In genomic region chr22:30288414-30289125, GRCh38 we compare ENCODE assay signal across 9 cellular contexts. TPM values are rescaled to one million over a fixed set of nuclear protein-coding genes. Genes with fewer than 3 reads are reported as not detected.
DNase-seq lines count a peak whose midpoint lies in the region; ATAC-seq, FAIRE-seq and TF ChIP-seq lines count a peak whose summit lies in the region.
"Had no signal": no experiment of that assay in that cellular context is flagged by ENCODE, and none has a peak within 500 bp of the region (broad histone marks: within the 10 kb centered on the region; RNA-seq: fewer than 3 reads in every experiment).

No MANE protein-coding gene starts in this region.

- no peaks in the 10 kb centered on the region for H3K9me3 ChIP-seq in ascending aorta
- H3K9me3 ChIP-seq in HepG2 (ENCODE audit: low read length) = no peaks in the 10 kb centered on the region
- H3K9me3 ChIP-seq in thymus (ENCODE audit: control insufficient read depth) = no peaks in the 10 kb centered on the region

- peak overlapping the region; percentile 96 for H3K4me2 ChIP-seq in HepG2 (ENCODE audit: low read depth, low read length)

- H3K27ac Mint-ChIP-seq in activated CD4-positive, alpha-beta T cell treated with anti-CD3 and anti-CD28 coated beads, Interleukin-2, amount 10 ng/mL, durations not matched to agents 7 days and 5 days = peak overlapping the region; percentile 78

- H3K4me1 ChIP-seq in ascending aorta (peaks cover 19 to 33% of the 10 kb centered on the region in 2 donors), HepG2 (ENCODE audit: insufficient read depth, low read length) (peaks cover 29% of the 10 kb centered on the region), thymus (ENCODE audit: control insufficient read depth, insufficient read depth, low read length) (peaks cover 13% of the 10 kb centered on the region)

- peak overlapping the region; percentile 55 for H3K9ac ChIP-seq in HepG2 (ENCODE audit: insufficient read depth, low read depth, low read length)

- no peak for FAIRE-seq in HepG2 (lab: Jason Lieb, UNC)
- FAIRE-seq: frontal cortex had no signal

- no peak for DNase-seq in activated CD4-positive, alpha-beta T cell treated with anti-CD3 and anti-CD28 coated beads, Interleukin-2, amount 10 ng/mL, durations not matched to agents 7 days and 5 days
- DNase-seq in activated CD4-positive, alpha-beta T cell treated with anti-CD3 and anti-CD28 coated beads, Interleukin-2, amount 50 U/mL, for 4 hours = no peak
- DNase-seq in ascending aorta (ENCODE audit: low spot score in 2 of 2) (no peak), HepG2 (ENCODE audit: low spot score) (no peak), HUDEP-2 (lab: John Stamatoyannopoulos, UW; ENCODE audit: unreplicated experiment in 76 of 76) (no peak), NCI-H2171 (lab: John Stamatoyannopoulos, UW) (no peak), islet precursor cell (no peak)

- TF ChIP-seq RAD21 in HepG2 (CRISPR knock-in tag; IDR thresholded peaks at IDR 0.05) = no peak

- WGBS in HepG2 (ENCODE audit: low lambda C conversion rate) = 6% methylated on average over 8 of the region's 27 CpGs
- WGBS in thymus = 28% methylated on average over 27 of the region's 27 CpGs

- H3K4me1 Mint-ChIP-seq in activated CD4-positive, alpha-beta T cell treated with anti-CD3 and anti-CD28 coated beads, Interleukin-2, amount 10 ng/mL, durations not matched to agents 7 days and 5 days = peaks cover 69% of the 10 kb centered on the region

- H3K4me3 ChIP-seq in ascending aorta (peak overlapping the region; percentile 74 to 94), HepG2 (replicated peaks in 1 of 3; ENCODE audit: insufficient read depth in 1 of 3, low read depth in 2 of 3, low read length in 3 of 3) (peak overlapping the region; percentile 68 to 80 (median 72)), thymus (ENCODE audit: low read length) (peak overlapping the region; percentile 66)

- TF ChIP-seq CTCF in ascending aorta (IDR thresholded peaks at IDR 0.05) = no peak
- no peak for TF ChIP-seq CTCF in HepG2 (CRISPR knock-in tag; IDR thresholded peaks at IDR 0.05)

- no peaks in the 10 kb centered on the region for H3K9me3 Mint-ChIP-seq in activated CD4-positive, alpha-beta T cell treated with anti-CD3 and anti-CD28 coated beads, Interleukin-2, amount 10 ng/mL, durations not matched to agents 7 days and 5 days

- H2AFZ ChIP-seq in HepG2 (ENCODE audit: low read length) = no peak overlapping the region

- no peaks in the 10 kb centered on the region for H4K20me1 ChIP-seq in HepG2 (ENCODE audit: insufficient read depth, low read length)

- in situ Hi-C loops in HepG2 (cut with HindIII; ENCODE audit: extremely low pct_ligation_motif_present, low pct_unique_long_range_greater_than_20kb) = loop anchor here (5.0 kb wide), 1 partner anchor 99 kb away; the partner anchor contains the start of gene RNF215

- intact Hi-C loops in ascending aorta (cut with DNase I) (loop anchor here (1.0 to 5.0 kb wide), 4 partner anchors 38 to 138 kb away; partner anchors contain the start of genes SF3A1 and TBC1D10A), HepG2 (cut with micrococcal nuclease; ENCODE audit: unreplicated experiment) (loop anchor here (1.0 to 2.0 kb wide), 2 partner anchors 38 to 99 kb away; partner anchors contain the start of genes RNF215 and TBC1D10A)

- H3K4me3 Mint-ChIP-seq in activated CD4-positive, alpha-beta T cell treated with anti-CD3 and anti-CD28 coated beads, Interleukin-2, amount 10 ng/mL, durations not matched to agents 7 days and 5 days = peak overlapping the region; percentile 80

- no peak for ATAC-seq in HepG2

- no TSS peak for BruUV-seq in HepG2 (replicated peaks; lab: Mats Ljungman, UMichigan)

- H3K27ac ChIP-seq in ascending aorta (peak overlapping the region; percentile 94 to 96), HepG2 (ENCODE audit: extremely low read length, insufficient read depth, low read length) (no peak overlapping the region), thymus (ENCODE audit: low read depth) (peak overlapping the region; percentile 79)

- H3K36me3 ChIP-seq in ascending aorta (peaks cover 46 to 51% of the 10 kb centered on the region in 2 donors), HepG2 (replicated peaks in 1 of 2; ENCODE audit: control insufficient read depth in 1 of 2, insufficient read depth in 2 of 2, low read length in 2 of 2) (peaks cover 1 to 5% of the 10 kb centered on the region in 2 experiments; a peak in 2 of 5 replicates), thymus (ENCODE audit: control insufficient read depth, insufficient read depth) (peaks cover 23% of the 10 kb centered on the region)

- CTCF ChIA-PET in activated CD4-positive, alpha-beta T cell treated with anti-CD3 and anti-CD28 coated beads, Interleukin-2, amount 10 ng/mL, durations not matched to agents 7 days and 5 days (lab: Charles Lee) = interaction anchor here (0.6 to 10.5 kb wide), 48 partner anchors 10 to 212 kb away, joined by 3 to 138 read pairs (median 7); partner anchors contain the start of genes CCDC157, RNF215, SEC14L2 and SF3A1
- CTCF ChIA-PET in HepG2 (lab: Yijun Ruan, JAX; ENCODE audit: low intra/inter-chr PET ratio, low total read pairs) = interaction anchor here (2.2 to 4.0 kb wide), 4 partner anchors 26 to 180 kb away, joined by 13 to 26 read pairs (median 22); partner anchors contain the start of genes RNF215 and TBC1D10A

- no peaks in the 10 kb centered on the region for H3K27me3 Mint-ChIP-seq in activated CD4-positive, alpha-beta T cell treated with anti-CD3 and anti-CD28 coated beads, Interleukin-2, amount 10 ng/mL, durations not matched to agents 7 days and 5 days

- H3K79me2 ChIP-seq in HepG2 (ENCODE audit: insufficient read depth, low read length) = no peaks in the 10 kb centered on the region

- H3K27me3 ChIP-seq in ascending aorta (no peaks in the 10 kb centered on the region), HepG2 (ENCODE audit: control insufficient read depth in 1 of 2, insufficient read depth in 2 of 2, low read length in 2 of 2) (no peaks in the 10 kb centered on the region; a peak in 1 of 5 replicates), thymus (ENCODE audit: control insufficient read depth, insufficient read depth) (no peaks in the 10 kb centered on the region)

- POLR2A ChIA-PET in activated CD4-positive, alpha-beta T cell treated with anti-CD3 and anti-CD28 coated beads, Interleukin-2, amount 10 ng/mL, durations not matched to agents 7 days and 5 days (lab: Charles Lee) = interaction anchor here (1.0 to 1.1 kb wide), 2 partner anchors 16 to 38 kb away, joined by 3 to 6 read pairs; partner anchors contain the start of gene TBC1D10A
- POLR2A ChIA-PET in HepG2 (lab: Yijun Ruan, JAX) = interaction anchor here (0.5 to 4.0 kb wide), 8 partner anchors 37 to 135 kb away, joined by 3 to 28 read pairs (median 8); partner anchors contain the start of genes CCDC157, RNF215, SF3A1 and TBC1D10A

- TF ChIP-seq EP300 in HepG2 (IDR thresholded peaks at IDR 0.05; ENCODE audit: low read depth in 2 of 2, low read length in 2 of 2) = no peak
- no peak for TF ChIP-seq EP300 in HepG2 (CRISPR knock-in tag; IDR thresholded peaks at IDR 0.05; ENCODE audit: borderline replicate concordance)

- peaks cover 18% of the 10 kb centered on the region for H3K36me3 Mint-ChIP-seq in activated CD4-positive, alpha-beta T cell treated with anti-CD3 and anti-CD28 coated beads, Interleukin-2, amount 10 ng/mL, durations not matched to agents 7 days and 5 days (ENCODE audit: low read depth)

- TF ChIP-seq POLR2A in HepG2 (IDR thresholded peaks at IDR 0.05; ENCODE audit: insufficient read depth in 1 of 2, low read depth in 2 of 2, low read length in 2 of 2) = no peak

RNA-seq across cellular contexts. Expression of gene CASTOR1, which starts 0.7 kb away (rescaled TPM):
- 10 to 100 TPM; 16.7 to 20.0 TPM for total RNA-seq in activated CD4-positive, alpha-beta T cell treated with anti-CD3 and anti-CD28 coated beads, Interleukin-2, amount 10 ng/mL, durations not matched to agents 7 days and 5 days
- total RNA-seq in ascending aorta = 55.9 TPM
- 1.1 and 2.6 TPM in 2 replicates for total RNA-seq in HepG2 (2016; rRNA removed; fragmentation: Illumina TruSeq; extraction: Trizol)
- total RNA-seq in HepG2 (2016; cell fraction: cytosol; rRNA removed; fragmentation: Illumina TruSeq; extraction: Trizol; ENCODE audit: low read depth) = 0.81 and 0.88 TPM in 2 replicates
- 0.70 and 1.2 TPM in 2 replicates for total RNA-seq in HepG2 (2016; cell fraction: insoluble cytoplasmic fraction; rRNA removed; fragmentation: Illumina TruSeq; extraction: Trizol)
- total RNA-seq in HepG2 (2016; cell fraction: membrane; rRNA removed; fragmentation: Illumina TruSeq; extraction: Trizol) = 2.4 and 2.9 TPM in 2 replicates
- 1.6 and 2.3 TPM in 2 replicates for total RNA-seq in HepG2 (2016; cell fraction: nucleus; rRNA removed; fragmentation: Illumina TruSeq; extraction: Trizol)
- 4.4 and 6.2 TPM in 2 replicates for polyA plus RNA-seq in HepG2 (2011; rRNA removed)
- polyA plus RNA-seq in HepG2 (2011; cell fraction: cytosol; rRNA removed) = 2.6 and 3.9 TPM in 2 replicates
- 14.3 and 18.8 TPM in 2 replicates for polyA plus RNA-seq in HepG2 (2011; cell fraction: nucleus; rRNA removed)
- 2.3 and 2.7 TPM in 2 replicates for polyA plus RNA-seq in HepG2 (2012)
- 0.41 and 0.72 TPM in 2 replicates for polyA plus RNA-seq in HepG2 (2016; cell fraction: cytosol; fragmentation: Illumina TruSeq; extraction: Trizol; ENCODE audit: low read depth)
- polyA plus RNA-seq in HepG2 (2016; cell fraction: insoluble cytoplasmic fraction; fragmentation: Illumina TruSeq; extraction: Trizol; ENCODE audit: low read depth) = 0.73 and 1.3 TPM in 2 replicates
- 0.99 and 1.3 TPM in 2 replicates for polyA plus RNA-seq in HepG2 (2016; cell fraction: membrane; fragmentation: Illumina TruSeq; extraction: Trizol; ENCODE audit: low read depth)
- polyA plus RNA-seq in HepG2 (2016; cell fraction: nucleus; fragmentation: Illumina TruSeq; extraction: Trizol; ENCODE audit: insufficient read depth, low read depth) = 2.4 TPM in 1 of 2 replicates, not detected in the other
- 1.4 and 5.7 TPM in 2 replicates for polyA minus RNA-seq in HepG2 (2011; rRNA and poly(A)+ RNA removed; ENCODE audit: low replicate concordance)
- 0.97 and 1.6 TPM in 2 replicates for polyA minus RNA-seq in HepG2 (2011; cell fraction: cytosol; rRNA and poly(A)+ RNA removed)
- polyA minus RNA-seq in HepG2 (2011; cell fraction: nucleus; rRNA and poly(A)+ RNA removed) = 2.3 and 2.9 TPM in 2 replicates
- 19.6 TPM for polyA plus RNA-seq in thymus

RNA-seq across cellular contexts. Expression of gene OSM, which starts 21.9 kb away (rescaled TPM):
- total RNA-seq in activated CD4-positive, alpha-beta T cell treated with anti-CD3 and anti-CD28 coated beads, Interleukin-2, amount 10 ng/mL, durations not matched to agents 7 days and 5 days = 10 to 100 TPM; 74.7 to 80.5 TPM
- total RNA-seq in ascending aorta (not detected), HepG2 (2016; rRNA removed; fragmentation: Illumina TruSeq; extraction: Trizol) (not detected in 2 replicates)
- total RNA-seq in HepG2 (2016; cell fraction: cytosol; rRNA removed; fragmentation: Illumina TruSeq; extraction: Trizol; ENCODE audit: low read depth) = not detected in 2 replicates
- total RNA-seq in HepG2 (2016; cell fraction: insoluble cytoplasmic fraction; rRNA removed; fragmentation: Illumina TruSeq; extraction: Trizol) = not detected in 2 replicates
- total RNA-seq in HepG2 (2016; cell fraction: membrane; rRNA removed; fragmentation: Illumina TruSeq; extraction: Trizol) = not detected in 2 replicates
- not detected in 2 replicates for total RNA-seq in HepG2 (2016; cell fraction: nucleus; rRNA removed; fragmentation: Illumina TruSeq; extraction: Trizol)
- polyA plus RNA-seq in HepG2 (2011; rRNA removed) (0.07 TPM in 1 of 2 replicates, not detected in the other), thymus (6.0 TPM)
- 0.05 TPM in 1 of 2 replicates, not detected in the other for polyA plus RNA-seq in HepG2 (2011; cell fraction: cytosol; rRNA removed)
- polyA plus RNA-seq in HepG2 (2011; cell fraction: nucleus; rRNA removed) = not detected in 2 replicates
- polyA plus RNA-seq in HepG2 (2012) = 0.07 TPM in 1 of 2 replicates, not detected in the other
- polyA plus RNA-seq in HepG2 (2016; cell fraction: cytosol; fragmentation: Illumina TruSeq; extraction: Trizol; ENCODE audit: low read depth) = not detected in 2 replicates
- not detected in 2 replicates for polyA plus RNA-seq in HepG2 (2016; cell fraction: insoluble cytoplasmic fraction; fragmentation: Illumina TruSeq; extraction: Trizol; ENCODE audit: low read depth)
- polyA plus RNA-seq in HepG2 (2016; cell fraction: membrane; fragmentation: Illumina TruSeq; extraction: Trizol; ENCODE audit: low read depth) = not detected in 2 replicates
- not detected in 2 replicates for polyA plus RNA-seq in HepG2 (2016; cell fraction: nucleus; fragmentation: Illumina TruSeq; extraction: Trizol; ENCODE audit: insufficient read depth, low read depth)
- not detected in 2 replicates for polyA minus RNA-seq in HepG2 (2011; rRNA and poly(A)+ RNA removed; ENCODE audit: low replicate concordance)
- polyA minus RNA-seq in HepG2 (2011; cell fraction: cytosol; rRNA and poly(A)+ RNA removed) = not detected in 2 replicates
- polyA minus RNA-seq in HepG2 (2011; cell fraction: nucleus; rRNA and poly(A)+ RNA removed) = not detected in 2 replicates

RNA-seq across cellular contexts. Expression of gene TBC1D10A, which starts 38.2 kb away (rescaled TPM):
- total RNA-seq in activated CD4-positive, alpha-beta T cell treated with anti-CD3 and anti-CD28 coated beads, Interleukin-2, amount 10 ng/mL, durations not matched to agents 7 days and 5 days = 10 to 100 TPM; 45.5 to 47.6 TPM
- total RNA-seq in ascending aorta = 107 TPM
- total RNA-seq in HepG2 (2016; rRNA removed; fragmentation: Illumina TruSeq; extraction: Trizol) = 3.6 and 4.2 TPM in 2 replicates
- total RNA-seq in HepG2 (2016; cell fraction: cytosol; rRNA removed; fragmentation: Illumina TruSeq; extraction: Trizol; ENCODE audit: low read depth) = 1.3 and 1.7 TPM in 2 replicates
- 2.7 and 5.3 TPM in 2 replicates for total RNA-seq in HepG2 (2016; cell fraction: insoluble cytoplasmic fraction; rRNA removed; fragmentation: Illumina TruSeq; extraction: Trizol)
- total RNA-seq in HepG2 (2016; cell fraction: membrane; rRNA removed; fragmentation: Illumina TruSeq; extraction: Trizol) = 2.2 and 2.6 TPM in 2 replicates
- total RNA-seq in HepG2 (2016; cell fraction: nucleus; rRNA removed; fragmentation: Illumina TruSeq; extraction: Trizol) = 3.0 and 3.7 TPM in 2 replicates
- polyA plus RNA-seq in HepG2 (2011; rRNA removed) = 4.9 and 6.0 TPM in 2 replicates
- 3.5 and 5.6 TPM in 2 replicates for polyA plus RNA-seq in HepG2 (2011; cell fraction: cytosol; rRNA removed)
- polyA plus RNA-seq in HepG2 (2011; cell fraction: nucleus; rRNA removed) = 13.6 and 14.3 TPM in 2 replicates
- 3.8 and 4.0 TPM in 2 replicates for polyA plus RNA-seq in HepG2 (2012)
- 0.68 and 0.98 TPM in 2 replicates for polyA plus RNA-seq in HepG2 (2016; cell fraction: cytosol; fragmentation: Illumina TruSeq; extraction: Trizol; ENCODE audit: low read depth)
- 3.0 and 4.4 TPM in 2 replicates for polyA plus RNA-seq in HepG2 (2016; cell fraction: insoluble cytoplasmic fraction; fragmentation: Illumina TruSeq; extraction: Trizol; ENCODE audit: low read depth)
- 0.73 and 1.0 TPM in 2 replicates for polyA plus RNA-seq in HepG2 (2016; cell fraction: membrane; fragmentation: Illumina TruSeq; extraction: Trizol; ENCODE audit: low read depth)
- polyA plus RNA-seq in HepG2 (2016; cell fraction: nucleus; fragmentation: Illumina TruSeq; extraction: Trizol; ENCODE audit: insufficient read depth, low read depth) = 6.5 and 9.4 TPM in 2 replicates
- 3.0 and 10.8 TPM in 2 replicates for polyA minus RNA-seq in HepG2 (2011; rRNA and poly(A)+ RNA removed; ENCODE audit: low replicate concordance)
- 4.6 and 5.8 TPM in 2 replicates for polyA minus RNA-seq in HepG2 (2011; cell fraction: cytosol; rRNA and poly(A)+ RNA removed)
- 7.8 and 10.4 TPM in 2 replicates for polyA minus RNA-seq in HepG2 (2011; cell fraction: nucleus; rRNA and poly(A)+ RNA removed)
- polyA plus RNA-seq in thymus = 39.0 TPM

RNA-seq across cellular contexts. Expression of gene LIF, which starts 42.0 kb away (rescaled TPM):
- total RNA-seq in activated CD4-positive, alpha-beta T cell treated with anti-CD3 and anti-CD28 coated beads, Interleukin-2, amount 10 ng/mL, durations not matched to agents 7 days and 5 days = 100 to 1,000 TPM; 102 to 103 TPM
- total RNA-seq in ascending aorta (not detected), HepG2 (2016; rRNA removed; fragmentation: Illumina TruSeq; extraction: Trizol) (1.5 and 3.6 TPM in 2 replicates)
- total RNA-seq in HepG2 (2016; cell fraction: cytosol; rRNA removed; fragmentation: Illumina TruSeq; extraction: Trizol; ENCODE audit: low read depth) = 0.53 and 1.6 TPM in 2 replicates
- 1.7 and 3.2 TPM in 2 replicates for total RNA-seq in HepG2 (2016; cell fraction: insoluble cytoplasmic fraction; rRNA removed; fragmentation: Illumina TruSeq; extraction: Trizol)
- 2.6 TPM in 2 replicates for total RNA-seq in HepG2 (2016; cell fraction: membrane; rRNA removed; fragmentation: Illumina TruSeq; extraction: Trizol)
- total RNA-seq in HepG2 (2016; cell fraction: nucleus; rRNA removed; fragmentation: Illumina TruSeq; extraction: Trizol) = 5.2 and 5.5 TPM in 2 replicates
- polyA plus RNA-seq in HepG2 (2011; rRNA removed) (8.5 and 12.1 TPM in 2 replicates), thymus (0.21 TPM)
- polyA plus RNA-seq in HepG2 (2011; cell fraction: cytosol; rRNA removed) = 3.0 and 4.2 TPM in 2 replicates
- 48.8 and 59.2 TPM in 2 replicates for polyA plus RNA-seq in HepG2 (2011; cell fraction: nucleus; rRNA removed)
- polyA plus RNA-seq in HepG2 (2012) = 1.4 and 5.2 TPM in 2 replicates
- 0.17 and 0.26 TPM in 2 replicates for polyA plus RNA-seq in HepG2 (2016; cell fraction: cytosol; fragmentation: Illumina TruSeq; extraction: Trizol; ENCODE audit: low read depth)
- polyA plus RNA-seq in HepG2 (2016; cell fraction: insoluble cytoplasmic fraction; fragmentation: Illumina TruSeq; extraction: Trizol; ENCODE audit: low read depth) = 1.1 and 1.3 TPM in 2 replicates
- 0.64 and 0.93 TPM in 2 replicates for polyA plus RNA-seq in HepG2 (2016; cell fraction: membrane; fragmentation: Illumina TruSeq; extraction: Trizol; ENCODE audit: low read depth)
- 13.6 and 20.3 TPM in 2 replicates for polyA plus RNA-seq in HepG2 (2016; cell fraction: nucleus; fragmentation: Illumina TruSeq; extraction: Trizol; ENCODE audit: insufficient read depth, low read depth)
- 11.5 and 35.1 TPM in 2 replicates for polyA minus RNA-seq in HepG2 (2011; rRNA and poly(A)+ RNA removed; ENCODE audit: low replicate concordance)
- 3.8 and 5.5 TPM in 2 replicates for polyA minus RNA-seq in HepG2 (2011; cell fraction: cytosol; rRNA and poly(A)+ RNA removed)
- polyA minus RNA-seq in HepG2 (2011; cell fraction: nucleus; rRNA and poly(A)+ RNA removed) = 4.1 and 7.1 TPM in 2 replicates
- total RNA-seq: frontal cortex had no signal

Comparison
In these comparisons a context has a peak if more than half of its experiments do, and no peak if none do; other contexts are left out.
1. RNA of gene OSM, which starts 21.9 kb away (total RNA-seq): 74.7 to 80.5 TPM in activated CD4-positive, alpha-beta T cell treated with anti-CD3 and anti-CD28 coated beads, Interleukin-2, amount 10 ng/mL, durations not matched to agents 7 days and 5 days; not detected in ascending aorta (single experiment) and not detected in HepG2; every median in the first group is over 10 times any median in the second.
2. Peak in every context shown above with its lines, with median percentiles within 50 percentile points of each other: H3K4me3 ChIP-seq.